In genomic region chr9:131714821-131715220, GRCh38 we compare ENCODE assay signal across 2 cellular contexts.
TF ChIP-seq lines count a peak whose summit lies in the region.

No MANE protein-coding gene starts in this region.

TF ChIP-seq in IMR-90, 13 proteins besides CTCF, POLR2A, EP300 and RAD21:
- TF ChIP-seq MAFK (IDR thresholded peaks at IDR 0.05; ENCODE audit: low read depth, low read length) (no peak), SMC3 (IDR thresholded peaks at IDR 0.05; ENCODE audit: low read depth, low read length) (no peak), MXI1 (IDR thresholded peaks at IDR 0.05; ENCODE audit: borderline replicate concordance, low read depth, low read length) (no peak), MAZ (IDR thresholded peaks at IDR 0.05; ENCODE audit: borderline replicate concordance, low read depth, low read length) (no peak), USF2 (IDR thresholded peaks at IDR 0.05; ENCODE audit: low read depth, low read length) (no peak), RFX5 (IDR thresholded peaks at IDR 0.05; ENCODE audit: low read depth, low read length) (no peak), CEBPB (IDR thresholded peaks at IDR 0.05; ENCODE audit: low read depth, low read length) (no peak), BHLHE40 (IDR thresholded peaks at IDR 0.05; ENCODE audit: low read depth, low read length) (no peak), RCOR1 (IDR thresholded peaks at IDR 0.05; ENCODE audit: insufficient replicate concordance, low read length) (no peak), NFE2L2 (IDR thresholded peaks at IDR 0.05; ENCODE audit: low read depth, low read length) (no peak), ELK1 (IDR thresholded peaks at IDR 0.05; ENCODE audit: borderline replicate concordance, low read depth, low read length) (no peak), CHD1 (IDR thresholded peaks at IDR 0.05; ENCODE audit: low read depth, low read length) (no peak), FOS (IDR thresholded peaks at IDR 0.05; ENCODE audit: low read depth, low read length) (no peak)

TF ChIP-seq in HepG2, 621 proteins besides CTCF, POLR2A, EP300 and RAD21:
- TF ChIP-seq ZNF770 (CRISPR knock-in tag; IDR thresholded peaks at IDR 0.05): peak; percentile 88
- TF ChIP-seq PHF5A (CRISPR knock-in tag; IDR thresholded peaks at IDR 0.05; ENCODE audit: low read depth, unreplicated experiment): no peak
- TF ChIP-seq ZBTB34 (CRISPR knock-in tag; IDR thresholded peaks at IDR 0.05): no peak
- TF ChIP-seq TRIM24 (CRISPR knock-in tag; IDR thresholded peaks at IDR 0.05): no peak
